19 cellular contexts compared by ENCODE assay signal in genomic region chr9:38044706-38045105, GRCh38. TPM values are rescaled to one million over a fixed set of nuclear protein-coding genes. Genes with fewer than 3 reads are reported as not detected.
A peak's percentile ranks its signal among the peaks of the same experiment; 100 is the strongest.
DNase-seq lines count a peak whose midpoint lies in the region; ATAC-seq, FAIRE-seq and TF ChIP-seq lines count a peak whose summit lies in the region.
"Had no signal": no experiment of that assay in that cellular context is flagged by ENCODE, and none has a peak within 500 bp of the region (broad histone marks: within the 10 kb centered on the region; RNA-seq: fewer than 3 reads in every experiment).

No MANE protein-coding gene starts in this region.

- H3K23ac ChIP-seq in mesenchymal stem cell (ENCODE audit: low read length in 2 of 2): no peak overlapping the region

- no peaks in the 10 kb centered on the region for H3K27me3 Mint-ChIP-seq in astrocyte (ENCODE audit: low read depth, unreplicated experiment)

- no peak for TF ChIP-seq EP300 in stomach (IDR thresholded peaks at IDR 0.05)

- H3K27me3 ChIP-seq in left ventricle myocardium inferior (ENCODE audit: low read depth) (no peaks in the 10 kb centered on the region), astrocyte (ENCODE audit: insufficient read depth, low read length) (no peaks in the 10 kb centered on the region), mesenchymal stem cell (ENCODE audit: control insufficient read depth in 1 of 2, insufficient read depth in 1 of 2, low read length in 2 of 2) (no peaks in the 10 kb centered on the region), stomach (no peaks in the 10 kb centered on the region), SJCRH30 (no peaks in the 10 kb centered on the region)
- H3K27me3 ChIP-seq: MG63, Peyer's patch had no signal

- H3K4me1 Mint-ChIP-seq in astrocyte (ENCODE audit: low read depth, unreplicated experiment): peaks cover 74% of the 10 kb centered on the region

- no peak overlapping the region for H3K9ac ChIP-seq in astrocyte (ENCODE audit: low read length)
- H3K9ac ChIP-seq in mesenchymal stem cell (ENCODE audit: low read length): no peak overlapping the region
- H3K9ac ChIP-seq: KMS-11 had no signal

- peak overlapping the region; percentile 16 for H3K27ac Mint-ChIP-seq in astrocyte (ENCODE audit: unreplicated experiment)

- no peak for TF ChIP-seq CTCF in left ventricle myocardium inferior (IDR thresholded peaks at IDR 0.05; ENCODE audit: borderline replicate concordance)
- TF ChIP-seq CTCF in astrocyte (IDR thresholded peaks at IDR 0.05; ENCODE audit: insufficient read depth, low read depth, low read length): no peak
- no peak for TF ChIP-seq CTCF in stomach (IDR thresholded peaks at IDR 0.05)

- H2BK12ac ChIP-seq in mesenchymal stem cell (ENCODE audit: low read length in 2 of 2): no peak overlapping the region

- H3K36me3 ChIP-seq in left ventricle myocardium inferior (no peaks in the 10 kb centered on the region), astrocyte (ENCODE audit: insufficient read depth, low read length) (no peaks in the 10 kb centered on the region), mesenchymal stem cell (ENCODE audit: control insufficient read depth in 1 of 2, insufficient read depth in 2 of 2, low read depth in 1 of 2, low read length in 2 of 2) (peaks cover 0 to 22% of the 10 kb centered on the region in 2 experiments), stomach (no peaks in the 10 kb centered on the region), SJCRH30 (no peaks in the 10 kb centered on the region)
- H3K36me3 ChIP-seq: MG63, Peyer's patch had no signal

- H2AK5ac ChIP-seq in mesenchymal stem cell (ENCODE audit: low read length, severe bottlenecking): peak overlapping the region; percentile 71

- no peak overlapping the region for H3K14ac ChIP-seq in mesenchymal stem cell (ENCODE audit: low read length in 2 of 2)

- H3K9me3 ChIP-seq in left ventricle myocardium inferior (replicated peaks) (no peaks in the 10 kb centered on the region), astrocyte (ENCODE audit: insufficient read depth, low read depth, low read length) (no peaks in the 10 kb centered on the region), mesenchymal stem cell (ENCODE audit: control insufficient read depth, low read length) (no peaks in the 10 kb centered on the region), stomach (no peaks in the 10 kb centered on the region), SJCRH30 (replicated peaks) (no peaks in the 10 kb centered on the region)
- H3K9me3 ChIP-seq: MG63, Peyer's patch had no signal

- H3K4me3 Mint-ChIP-seq in astrocyte (ENCODE audit: unreplicated experiment): no peak overlapping the region

- no peaks in the 10 kb centered on the region for H3K9me3 Mint-ChIP-seq in astrocyte (ENCODE audit: unreplicated experiment)

- H2BK15ac ChIP-seq in mesenchymal stem cell (ENCODE audit: low read depth, poor library complexity, severe bottlenecking): no peak overlapping the region

- peaks cover 91% of the 10 kb centered on the region for H3K79me2 ChIP-seq in astrocyte (ENCODE audit: insufficient read depth, low read length)

- FAIRE-seq in astrocyte (lab: Jason Lieb, UNC): no peak
- FAIRE-seq: GM18507 had no signal

- no peak overlapping the region for H2AFZ ChIP-seq in astrocyte (ENCODE audit: low read depth, low read length)
- H2AFZ ChIP-seq in mesenchymal stem cell (ENCODE audit: low read depth, low read length): no peak overlapping the region

- H2BK120ac ChIP-seq in mesenchymal stem cell (ENCODE audit: low read depth, low read length): no peak overlapping the region

- peaks cover 68% of the 10 kb centered on the region for H4K20me1 ChIP-seq in astrocyte (ENCODE audit: insufficient read depth, low read length)

- ATAC-seq in left cardiac atrium (no peak), left colon (no peak)

- WGBS in mesenchymal stem cell: 94% methylated on average over 2 of the region's 2 CpGs
- 52 to 88% (median 61%) methylated on average over 2 of the region's 2 CpGs for WGBS in stomach, 5 donors

- no peak overlapping the region for H4K91ac ChIP-seq in mesenchymal stem cell (ENCODE audit: low read length)

- H4K8ac ChIP-seq in mesenchymal stem cell (ENCODE audit: low read length): no peak overlapping the region

- H3K79me1 ChIP-seq in mesenchymal stem cell (replicated peaks; ENCODE audit: low read length, poor library complexity, severe bottlenecking): no peaks in the 10 kb centered on the region

- H3K4me1 ChIP-seq in left ventricle myocardium inferior (peaks cover 93% of the 10 kb centered on the region), astrocyte (ENCODE audit: insufficient read depth, low read length) (peaks cover 38% of the 10 kb centered on the region), mesenchymal stem cell (ENCODE audit: control insufficient read depth, insufficient read depth, low read depth, low read length) (peaks cover 57% of the 10 kb centered on the region), stomach (peaks cover 58 to 95% (median 79%) of the 10 kb centered on the region in 4 donors), SJCRH30 (peaks cover 34% of the 10 kb centered on the region)

- TF ChIP-seq POLR2A in stomach (IDR thresholded peaks at IDR 0.05): no peak

- intact Hi-C loops in left ventricle myocardium inferior (cut with micrococcal nuclease): no loop called here
- intact Hi-C loops in left cardiac atrium (cut with DNase I): loop anchor here in 1 of 2 donors (10.0 kb wide), 1 partner anchor 50 kb away; no protein-coding TSS in a partner anchor
- intact Hi-C loops in stomach (cut with DNase I; ENCODE audit: low total_unique reads): no loop called here
- intact Hi-C loops in left colon (cut with DNase I, micrococcal nuclease): no loop called here

- peak overlapping the region; percentile 79 for H3K27ac ChIP-seq in left ventricle myocardium inferior (replicated peaks)
- no peak overlapping the region for H3K27ac ChIP-seq in astrocyte (ENCODE audit: low read depth, low read length)
- H3K27ac ChIP-seq in mesenchymal stem cell (ENCODE audit: low read length, poor library complexity, severe bottlenecking): peak overlapping the region; percentile 20
- peak overlapping the region; percentile 18 to 60 (median 56) for H3K27ac ChIP-seq in stomach
- no peak overlapping the region for H3K27ac ChIP-seq in SJCRH30
- H3K27ac ChIP-seq: 22Rv1, HL-60, KMS-11 had no signal

- H3K4me3 ChIP-seq in left ventricle myocardium inferior (no peak overlapping the region), astrocyte (ENCODE audit: insufficient read depth, low read depth, low read length) (no peak overlapping the region), mesenchymal stem cell (ENCODE audit: insufficient read depth in 1 of 2, low read depth in 1 of 2, low read length in 2 of 2) (no peak overlapping the region), stomach (no peak overlapping the region), SJCRH30 (no peak overlapping the region)
- H3K4me3 ChIP-seq: MG63, Peyer's patch had no signal

- no peak overlapping the region for H3K4me2 ChIP-seq in astrocyte (ENCODE audit: low read length)
- no peak overlapping the region for H3K4me2 ChIP-seq in mesenchymal stem cell (ENCODE audit: low read length, poor library complexity, severe bottlenecking)
- H3K4me2 ChIP-seq: KMS-11 had no signal

- peaks cover 10% of the 10 kb centered on the region for H3K36me3 Mint-ChIP-seq in astrocyte (ENCODE audit: low read depth, unreplicated experiment)

- H2BK5ac ChIP-seq in mesenchymal stem cell (ENCODE audit: low read depth, low read length, poor library complexity, severe bottlenecking): no peak overlapping the region

- H3K4ac ChIP-seq in mesenchymal stem cell (ENCODE audit: low read depth in 1 of 2, low read length in 2 of 2): no peak overlapping the region

- DNase-seq in left ventricle myocardium inferior (no peak), left cardiac atrium (no peak), astrocyte (ENCODE audit: low read depth) (no peak), mesenchymal stem cell (no peak), stomach (no peak), hypothalamus (lab: John Stamatoyannopoulos, UW) (no peak), left colon (no peak), SJCRH30 (no peak)
- DNase-seq: COR-L47, MG63, NCI-H1092 treated with DMSO at 0.1 percent for 48 hours, NCI-H1694, NCI-H69, Peyer's patch, SHP77 treated with DMSO at 0.1 percent for 48 hours had no signal

- H3K18ac ChIP-seq in mesenchymal stem cell (ENCODE audit: low read depth in 1 of 2, low read length in 2 of 2): no peak overlapping the region

RNA-seq across cellular contexts. Expression of gene SHB, which starts 24.3 kb away (rescaled TPM):
- total RNA-seq in left ventricle myocardium inferior: 19.4 TPM
- total RNA-seq in left cardiac atrium: 10 to 100 TPM; 20.3 to 34.6 TPM
- total RNA-seq in astrocyte: 53.4 and 54.5 TPM in 2 replicates
- polyA plus RNA-seq in mesenchymal stem cell (2013, experiment 1 of 2): 18.4 TPM
- polyA plus RNA-seq in mesenchymal stem cell (2013, experiment 2 of 2): 17.9 TPM
- 10 to 100 TPM in 3 of 5 donors, 1 to 10 TPM in 2; 3.5 to 37.7 (median 14.8) TPM for total RNA-seq in stomach
- polyA plus RNA-seq in stomach: 1 to 10 TPM; 6.7 to 9.0 (median 7.3) TPM
- 10 to 100 TPM; 19.6 to 26.2 TPM for total RNA-seq in left colon
- total RNA-seq in SJCRH30 (2014; rRNA removed; shearing (Covaris generic)): 14.7 and 14.9 TPM in 2 replicates

Comparison
In these comparisons a context has a peak if more than half of its experiments do, and no peak if none do; other contexts are left out.
1. H3K27ac ChIP-seq: peak in left ventricle myocardium inferior (single experiment), mesenchymal stem cell (single experiment) and stomach (5 of 5); none in astrocyte (single experiment) and SJCRH30 (single experiment).